Comparison of ENCODE assay signal across 9 cellular contexts in genomic region chr17:77571562-77571981, GRCh38.
DNase-seq lines count a peak whose midpoint lies in the region; ATAC-seq, FAIRE-seq and TF ChIP-seq lines count a peak whose summit lies in the region.
"Had no signal": no experiment of that assay in that cellular context is flagged by ENCODE, and none has a peak within 500 bp of the region (broad histone marks: within the 10 kb centered on the region; RNA-seq: fewer than 3 reads in every experiment).

No MANE protein-coding gene starts in this region.

- H3K27ac ChIP-seq in CD8-positive, alpha-beta memory T cell (ENCODE audit: low read depth, low read length): no peak overlapping the region
- no peak overlapping the region for H3K27ac ChIP-seq in H1 (ENCODE audit: low read depth, low read length)

- H4K20me1 ChIP-seq in H1 (replicated peaks in 1 of 2; ENCODE audit: control insufficient read depth in 1 of 2, insufficient read depth in 2 of 2, low read length in 2 of 2): no peaks in the 10 kb centered on the region

- H3K56ac ChIP-seq in H1 (replicated peaks; ENCODE audit: insufficient read length, low read depth, low read length): no peak overlapping the region

- H3K9me3 ChIP-seq in CD8-positive, alpha-beta memory T cell (ENCODE audit: low read length): no peaks in the 10 kb centered on the region
- no peaks in the 10 kb centered on the region for H3K9me3 ChIP-seq in H1 (ENCODE audit: insufficient read depth in 2 of 2, low read depth in 1 of 2, low read length in 1 of 2)

- peaks cover 8 to 10% (median 9%) of the 10 kb centered on the region in 3 donors for H3K4me1 Mint-ChIP-seq in CD8-positive, alpha-beta memory T cell
- H3K4me1 Mint-ChIP-seq in neural crest cell (peaks cover 40% of the 10 kb centered on the region), Calu3 (ENCODE audit: low read depth, unreplicated experiment) (no peaks in the 10 kb centered on the region)

- H3K4me3 ChIP-seq in CD8-positive, alpha-beta memory T cell (ENCODE audit: low read length): peak overlapping the region; percentile 34
- H3K4me3 ChIP-seq in H1 (ENCODE audit: extremely low read depth in 1 of 4, insufficient read depth in 2 of 4, low read depth in 3 of 4, low read length in 4 of 4): peak overlapping the region in 1 of 4 experiments; percentile 36; a peak in 1 of 8 replicates

- no peak for FAIRE-seq in H1 (lab: Jason Lieb, UNC)
- FAIRE-seq: keratinocyte had no signal

- no peak overlapping the region for H3K18ac ChIP-seq in H1 (ENCODE audit: extremely low read depth, low read length)

- H2BK15ac ChIP-seq in H1 (ENCODE audit: low read length): no peak overlapping the region

- no peak overlapping the region for H2AFZ ChIP-seq in H1 (ENCODE audit: low read length)

- H2BK20ac ChIP-seq in H1 (ENCODE audit: low read length): no peak overlapping the region

- H3K27me3 ChIP-seq in CD8-positive, alpha-beta memory T cell (ENCODE audit: insufficient read depth, low read length, poor library complexity, severe bottlenecking): no peaks in the 10 kb centered on the region
- H3K27me3 ChIP-seq in H1 (replicated peaks in 1 of 4; ENCODE audit: control insufficient read depth in 3 of 4, extremely low read depth in 1 of 4, insufficient read depth in 3 of 4, low read length in 3 of 4): peaks cover 0 to 4% (median 0%) of the 10 kb centered on the region in 4 experiments; a peak in 2 of 7 replicates

- H3K4me1 ChIP-seq in CD8-positive, alpha-beta memory T cell (ENCODE audit: insufficient read depth, low read length): peaks cover 9% of the 10 kb centered on the region
- peaks cover 0 to 11% (median 7%) of the 10 kb centered on the region in 4 experiments; a peak in 6 of 7 replicates for H3K4me1 ChIP-seq in H1 (replicated peaks in 1 of 4; ENCODE audit: control insufficient read depth in 3 of 4, insufficient read depth in 4 of 4, low read length in 3 of 4)

- TF ChIP-seq CTCF in H1 (IDR thresholded peaks at IDR 0.05; ENCODE audit: control extremely low read depth in 1 of 3, insufficient read depth in 1 of 3, low read depth in 1 of 3, low read length in 3 of 3) (no peak), neural crest cell (conservative IDR thresholded peaks at IDR 0.05) (no peak), Calu3 (IDR thresholded peaks at IDR 0.05; ENCODE audit: unreplicated experiment) (no peak)

- intact Hi-C loops in Calu3 (cut with micrococcal nuclease; ENCODE audit: unreplicated experiment): no loop called here

- no peak overlapping the region for H4K8ac ChIP-seq in H1 (ENCODE audit: extremely low read depth, insufficient read depth, low read length)

- H3K79me1 ChIP-seq in H1 (ENCODE audit: low read depth, low read length): no peaks in the 10 kb centered on the region

- no peak overlapping the region for H3K4ac ChIP-seq in H1 (replicated peaks; ENCODE audit: insufficient read length, low read depth, low read length)

- no peak overlapping the region for H4K91ac ChIP-seq in H1 (replicated peaks; ENCODE audit: insufficient read length, low read length)

- H3K9ac ChIP-seq in H1 (replicated peaks in 1 of 4; ENCODE audit: extremely low read depth in 1 of 4, low read depth in 3 of 4, low read length in 3 of 4): no peak overlapping the region

- H3K23ac ChIP-seq in H1 (ENCODE audit: insufficient read length): no peak overlapping the region

- peak in 1 of 5 donors; percentile 23 for DNase-seq in CD8-positive, alpha-beta memory T cell
- DNase-seq in NOMO-1 treated with dmso at 0.1 percent for 144 hours (lab: John Stamatoyannopoulos, UW; ENCODE audit: unreplicated experiment) (peak; percentile 39), H1 (ENCODE audit: low read depth in 1 of 2, low spot score in 2 of 2) (no peak), neural crest cell (ENCODE audit: low read depth, low spot score) (no peak), Calu3 (no peak), DMS114 treated with DMSO at 0.1 percent for 48 hours (lab: John Stamatoyannopoulos, UW; ENCODE audit: unreplicated experiment) (no peak)

- H4K5ac ChIP-seq in H1 (ENCODE audit: insufficient read length, low read depth, low read length): no peak overlapping the region

- no peak overlapping the region for H2BK5ac ChIP-seq in H1 (ENCODE audit: low read depth, low read length)

- no peak for TF ChIP-seq RAD21 in H1 (IDR thresholded peaks at IDR 0.05 in 1 of 2, conservative IDR thresholded peaks at IDR 0.05 in 1 of 2; ENCODE audit: low read depth in 2 of 2, low read length in 2 of 2)

- H3K4me3 Mint-ChIP-seq in CD8-positive, alpha-beta memory T cell: peak overlapping the region in 5 of 7 donors; percentile 3 to 67 (median 60)
- H3K4me3 Mint-ChIP-seq in neural crest cell: peak overlapping the region; percentile 64
- H3K4me3 Mint-ChIP-seq in Calu3 (ENCODE audit: low read depth, unreplicated experiment): no peak overlapping the region

- no peak overlapping the region for H2AK5ac ChIP-seq in H1 (ENCODE audit: low read depth, low read length)

- H3K36me3 ChIP-seq in CD8-positive, alpha-beta memory T cell (ENCODE audit: insufficient read depth, low read length): no peaks in the 10 kb centered on the region
- H3K36me3 ChIP-seq in H1 (ENCODE audit: control insufficient read depth in 2 of 4, insufficient read depth in 4 of 4, low read length in 3 of 4): no peaks in the 10 kb centered on the region

- H3K27me3 Mint-ChIP-seq in CD8-positive, alpha-beta memory T cell: peaks cover 24 to 40% of the 10 kb centered on the region in 2 donors
- H3K27me3 Mint-ChIP-seq in neural crest cell (ENCODE audit: low read depth): no peaks in the 10 kb centered on the region
- H3K27me3 Mint-ChIP-seq in Calu3 (ENCODE audit: unreplicated experiment): peaks cover 97% of the 10 kb centered on the region

- H3K14ac ChIP-seq in H1 (ENCODE audit: insufficient read length): no peak overlapping the region

- H3K79me2 ChIP-seq in H1 (ENCODE audit: control insufficient read depth in 1 of 2, insufficient read depth in 2 of 2, low read length in 2 of 2): no peaks in the 10 kb centered on the region

- TF ChIP-seq POLR2A in H1 (IDR thresholded peaks at IDR 0.05; ENCODE audit: control extremely low read depth in 1 of 2, low read depth in 2 of 2, low read length in 2 of 2): no peak

- no peak overlapping the region for H2BK12ac ChIP-seq in H1 (ENCODE audit: low read depth, low read length)

- POLR2A ChIA-PET in CD8-positive, alpha-beta memory T cell (lab: Charles Lee): no interaction called here
- POLR2A ChIA-PET in H1 (lab: Charles Lee; ENCODE audit: partially characterized antibody): interaction anchor here (0.9 to 1.2 kb wide), 2 partner anchors 8 to 29 kb away, joined by 3 read pairs; no protein-coding TSS in a partner anchor

- H3K9me3 Mint-ChIP-seq in CD8-positive, alpha-beta memory T cell: no peaks in the 10 kb centered on the region
- H3K9me3 Mint-ChIP-seq in neural crest cell (no peaks in the 10 kb centered on the region), Calu3 (ENCODE audit: low read depth, unreplicated experiment) (no peaks in the 10 kb centered on the region)

- ATAC-seq in GM21447 (IDR thresholded peaks at IDR 0.05; ENCODE audit: unreplicated experiment) (no peak), GM18861 (IDR thresholded peaks at IDR 0.05; ENCODE audit: unreplicated experiment) (no peak)

- no TSS peak for BruUV-seq in Calu3 (replicated peaks; lab: Mats Ljungman, UMichigan)

- 74% methylated on average over 14 of the region's 14 CpGs; no CpG with 5 or more reads in 1 of the 2 experiments for WGBS in H1 (ENCODE audit: extremely low coverage in 1 of 2, insufficient coverage in 1 of 2, insufficient read length in 1 of 2, insufficient replicate concordance in 2 of 2, low coverage in 1 of 2, low lambda C conversion rate in 2 of 2, missing lambda C conversion rate in 1 of 2), 2 experiments

- no peaks in the 10 kb centered on the region for H3K23me2 ChIP-seq in H1 (ENCODE audit: low read depth, low read length)

- no peak overlapping the region for H2BK120ac ChIP-seq in H1 (replicated peaks; ENCODE audit: low read depth, low read length)

- peak overlapping the region in 3 of 8 donors; percentile 10 to 73 (median 48) for H3K27ac Mint-ChIP-seq in CD8-positive, alpha-beta memory T cell
- H3K27ac Mint-ChIP-seq in neural crest cell (ENCODE audit: unreplicated experiment): peak overlapping the region; percentile 76
- no peak overlapping the region for H3K27ac Mint-ChIP-seq in Calu3 (ENCODE audit: unreplicated experiment)

- H3K4me2 ChIP-seq in H1 (ENCODE audit: insufficient read depth in 1 of 2, low read depth in 2 of 2, low read length in 2 of 2): peak overlapping the region; percentile 10 to 39; a peak in 2 of 4 replicates

- CTCF ChIA-PET in CD8-positive, alpha-beta memory T cell (lab: Charles Lee): no interaction called here
- CTCF ChIA-PET in H1 (lab: Charles Lee; ENCODE audit: partially characterized antibody) (interaction anchor here (0.6 to 1.6 kb wide), 6 partner anchors 9 to 663 kb away, joined by 3 to 5 read pairs (median 4); no protein-coding TSS in a partner anchor), Calu3 (lab: Charles Lee) (no interaction called here)

- TF ChIP-seq EP300 in H1 (IDR thresholded peaks at IDR 0.05; ENCODE audit: borderline replicate concordance in 1 of 2, low read depth in 2 of 2, low read length in 2 of 2): no peak

- no peaks in the 10 kb centered on the region for H3K36me3 Mint-ChIP-seq in CD8-positive, alpha-beta memory T cell
- H3K36me3 Mint-ChIP-seq in neural crest cell (ENCODE audit: low read depth) (peaks cover 3% of the 10 kb centered on the region), Calu3 (ENCODE audit: insufficient read depth, unreplicated experiment) (no peaks in the 10 kb centered on the region)

TF ChIP-seq in H1, 55 proteins besides CTCF, POLR2A, EP300 and RAD21:
- TF ChIP-seq BCL11A (IDR thresholded peaks at IDR 0.05; ENCODE audit: low read depth in 2 of 2, low read length in 2 of 2) (no peak), TEAD4 (IDR thresholded peaks at IDR 0.05; ENCODE audit: low read depth, low read length) (no peak), CBX5 (IDR thresholded peaks at IDR 0.05; ENCODE audit: low read depth, low read length) (no peak), RNF2 (IDR thresholded peaks at IDR 0.05; ENCODE audit: borderline replicate concordance, low read depth, low read length, missing control alignments, poor library complexity, severe bottlenecking) (no peak), EGR1 (IDR thresholded peaks at IDR 0.05; ENCODE audit: borderline replicate concordance, low read depth, low read length) (no peak), NANOG (IDR thresholded peaks at IDR 0.05; ENCODE audit: insufficient read depth, low read depth, low read length, poor library complexity, severe bottlenecking) (no peak), HDAC2 (IDR thresholded peaks at IDR 0.05; ENCODE audit: borderline replicate concordance in 1 of 2, low read depth in 2 of 2, low read length in 2 of 2) (no peak), BACH1 (IDR thresholded peaks at IDR 0.05; ENCODE audit: low read length) (no peak)
- TF ChIP-seq, protein P1, sequence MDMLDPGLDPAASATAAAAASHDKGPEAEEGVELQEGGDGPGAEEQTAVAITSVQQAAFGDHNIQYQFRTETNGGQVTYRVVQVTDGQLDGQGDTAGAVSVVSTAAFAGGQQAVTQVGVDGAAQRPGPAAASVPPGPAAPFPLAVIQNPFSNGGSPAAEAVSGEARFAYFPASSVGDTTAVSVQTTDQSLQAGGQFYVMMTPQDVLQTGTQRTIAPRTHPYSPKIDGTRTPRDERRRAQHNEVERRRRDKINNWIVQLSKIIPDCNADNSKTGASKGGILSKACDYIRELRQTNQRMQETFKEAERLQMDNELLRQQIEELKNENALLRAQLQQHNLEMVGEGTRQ (IDR thresholded peaks at IDR 0.05; ENCODE audit: low read length): no peak
